Comparison of ENCODE assay signal across 1 cellular context in the genomic region with DNA sequence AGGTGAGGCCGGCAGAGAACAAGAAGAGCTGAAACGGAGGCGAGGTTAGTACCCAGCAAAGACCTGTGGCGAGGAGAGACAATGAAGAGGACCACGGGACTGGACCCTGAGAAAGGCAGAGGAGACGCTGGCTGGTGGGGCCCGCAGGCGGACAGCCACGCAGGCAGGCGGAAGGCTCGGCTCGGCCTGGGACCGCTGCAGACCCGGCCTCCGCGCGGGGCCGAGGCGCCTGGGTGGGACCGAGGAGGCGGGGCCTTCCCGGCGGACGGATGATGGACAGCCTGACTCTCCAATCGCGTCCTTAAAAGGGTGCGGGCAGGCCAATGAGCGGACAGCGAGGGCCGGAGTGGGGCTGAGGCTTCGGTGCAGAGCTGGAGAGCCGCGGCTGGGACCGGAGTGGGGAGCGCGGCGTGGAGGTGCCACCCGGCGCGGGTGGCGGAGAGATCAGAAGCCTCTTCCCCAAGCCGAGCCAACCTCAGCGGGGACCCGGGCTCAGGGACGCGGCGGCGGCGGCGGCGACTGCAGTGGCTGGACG.
TF ChIP-seq lines count a peak whose summit lies in the region.

A gene (plus strand): TSS at position 366 of the 535 bp plus-strand sequence. CDS start 170 bp downstream, outside the sequence.

TF ChIP-seq in HEK293, 187 proteins besides CTCF, POLR2A, EP300 and RAD21 (continued from another document):
- TF ChIP-seq, protein P1, sequence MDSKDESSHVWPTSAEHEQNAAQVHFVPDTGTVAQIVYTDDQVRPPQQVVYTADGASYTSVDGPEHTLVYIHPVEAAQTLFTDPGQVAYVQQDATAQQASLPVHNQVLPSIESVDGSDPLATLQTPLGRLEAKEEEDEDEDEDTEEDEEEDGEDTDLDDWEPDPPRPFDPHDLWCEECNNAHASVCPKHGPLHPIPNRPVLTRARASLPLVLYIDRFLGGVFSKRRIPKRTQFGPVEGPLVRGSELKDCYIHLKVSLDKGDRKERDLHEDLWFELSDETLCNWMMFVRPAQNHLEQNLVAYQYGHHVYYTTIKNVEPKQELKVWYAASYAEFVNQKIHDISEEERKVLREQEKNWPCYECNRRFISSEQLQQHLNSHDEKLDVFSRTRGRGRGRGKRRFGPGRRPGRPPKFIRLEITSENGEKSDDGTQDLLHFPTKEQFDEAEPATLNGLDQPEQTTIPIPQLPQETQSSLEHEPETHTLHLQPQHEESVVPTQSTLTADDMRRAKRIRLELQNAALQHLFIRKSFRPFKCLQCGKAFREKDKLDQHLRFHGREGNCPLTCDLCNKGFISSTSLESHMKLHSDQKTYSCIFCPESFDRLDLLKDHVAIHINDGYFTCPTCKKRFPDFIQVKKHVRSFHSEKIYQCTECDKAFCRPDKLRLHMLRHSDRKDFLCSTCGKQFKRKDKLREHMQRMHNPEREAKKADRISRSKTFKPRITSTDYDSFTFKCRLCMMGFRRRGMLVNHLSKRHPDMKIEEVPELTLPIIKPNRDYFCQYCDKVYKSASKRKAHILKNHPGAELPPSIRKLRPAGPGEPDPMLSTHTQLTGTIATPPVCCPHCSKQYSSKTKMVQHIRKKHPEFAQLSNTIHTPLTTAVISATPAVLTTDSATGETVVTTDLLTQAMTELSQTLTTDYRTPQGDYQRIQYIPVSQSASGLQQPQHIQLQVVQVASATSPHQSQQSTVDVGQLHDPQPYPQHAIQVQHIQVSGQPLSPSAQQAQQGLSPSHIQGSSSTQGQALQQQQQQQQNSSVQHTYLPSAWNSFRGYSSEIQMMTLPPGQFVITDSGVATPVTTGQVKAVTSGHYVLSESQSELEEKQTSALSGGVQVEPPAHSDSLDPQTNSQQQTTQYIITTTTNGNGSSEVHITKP (tag by site-specific recombination; IDR thresholded peaks at IDR 0.05) = no peak
- TF ChIP-seq, protein P2, sequence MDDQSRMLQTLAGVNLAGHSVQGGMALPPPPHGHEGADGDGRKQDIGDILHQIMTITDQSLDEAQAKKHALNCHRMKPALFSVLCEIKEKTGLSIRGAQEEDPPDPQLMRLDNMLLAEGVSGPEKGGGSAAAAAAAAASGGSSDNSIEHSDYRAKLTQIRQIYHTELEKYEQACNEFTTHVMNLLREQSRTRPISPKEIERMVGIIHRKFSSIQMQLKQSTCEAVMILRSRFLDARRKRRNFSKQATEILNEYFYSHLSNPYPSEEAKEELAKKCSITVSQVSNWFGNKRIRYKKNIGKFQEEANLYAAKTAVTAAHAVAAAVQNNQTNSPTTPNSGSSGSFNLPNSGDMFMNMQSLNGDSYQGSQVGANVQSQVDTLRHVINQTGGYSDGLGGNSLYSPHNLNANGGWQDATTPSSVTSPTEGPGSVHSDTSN (CRISPR knock-in tag; IDR thresholded peaks at IDR 0.05) = peak; percentile 100
TF ChIP-seq in HEK293: peak in this region for 18.
